Comparison of ENCODE assay signal across 10 cellular contexts in genomic region chr2:171409436-171409971, GRCh38. TPM values are rescaled to one million over a fixed set of nuclear protein-coding genes. Genes with fewer than 3 reads are reported as not detected.
DNase-seq lines count a peak whose midpoint lies in the region; ATAC-seq and TF ChIP-seq lines count a peak whose summit lies in the region.
"Had no signal": no experiment of that assay in that cellular context is flagged by ENCODE, and none has a peak within 500 bp of the region (broad histone marks: within the 10 kb centered on the region; RNA-seq: fewer than 3 reads in every experiment).

No MANE protein-coding gene starts in this region.

- CTCF ChIA-PET in CD4-positive, alpha-beta memory T cell (lab: Charles Lee; ENCODE audit: partially characterized antibody), result interaction anchor here (0.5 to 2.0 kb wide), 5 partner anchors 11 to 437 kb away, joined by 3 to 9 read pairs (median 4); no protein-coding TSS in a partner anchor

- no peaks in the 10 kb centered on the region for H3K27me3 ChIP-seq in CD4-positive, alpha-beta memory T cell (ENCODE audit: insufficient read depth, low read length)
- H3K27me3 ChIP-seq in right atrium auricular region, result no peaks in the 10 kb centered on the region

- no peak for DNase-seq in CD4-positive, alpha-beta memory T cell
- DNase-seq in dermis blood vessel endothelial cell, result peak; percentile 20
- DNase-seq in naive B cell, result no peak
- DNase-seq in GM03348 (ENCODE audit: low spot score), result no peak
- DNase-seq in NCI-H128 (lab: John Stamatoyannopoulos, UW; ENCODE audit: unreplicated experiment), result no peak
- no peak for DNase-seq in right atrium auricular region (ENCODE audit: low spot score)
- DNase-seq: DND-41, SHP77 had no signal

- H3K27ac ChIP-seq in CD4-positive, alpha-beta memory T cell (ENCODE audit: low read depth, low read length), result no peak overlapping the region
- H3K27ac ChIP-seq in KOPT-K1 (ENCODE audit: low read depth, low read length, poor library complexity, severe bottlenecking), result peak overlapping the region; percentile 36
- no peak overlapping the region for H3K27ac ChIP-seq in right atrium auricular region

- no peaks in the 10 kb centered on the region for H3K9me3 ChIP-seq in CD4-positive, alpha-beta memory T cell (ENCODE audit: control insufficient read depth in 1 of 2, low read length in 2 of 2)
- H3K9me3 ChIP-seq in KOPT-K1 (ENCODE audit: insufficient read depth, low read length, poor library complexity, severe bottlenecking) (no peaks in the 10 kb centered on the region), right atrium auricular region (no peaks in the 10 kb centered on the region)

- H3K27me3 Mint-ChIP-seq in CD4-positive, alpha-beta memory T cell, result no peaks in the 10 kb centered on the region
- H3K27me3 Mint-ChIP-seq in naive B cell, result no peaks in the 10 kb centered on the region

- H3K4me1 Mint-ChIP-seq in CD4-positive, alpha-beta memory T cell, result peaks cover 26 to 35% (median 27%) of the 10 kb centered on the region in 4 donors
- peaks cover 36 to 47% (median 42%) of the 10 kb centered on the region in 3 donors for H3K4me1 Mint-ChIP-seq in naive B cell

- intact Hi-C loops in CD4-positive, alpha-beta memory T cell (cut with micrococcal nuclease), result no loop called here

- no peaks in the 10 kb centered on the region for H3K36me3 ChIP-seq in CD4-positive, alpha-beta memory T cell (ENCODE audit: insufficient read depth, low read length)
- H3K36me3 ChIP-seq in KOPT-K1 (ENCODE audit: insufficient read depth, low read length) (no peaks in the 10 kb centered on the region), right atrium auricular region (no peaks in the 10 kb centered on the region)

- POLR2A ChIA-PET in CD4-positive, alpha-beta memory T cell (lab: Charles Lee; ENCODE audit: partially characterized antibody), result no interaction called here

- H3K36me3 Mint-ChIP-seq in CD4-positive, alpha-beta memory T cell, result peaks cover 0 to 3% of the 10 kb centered on the region in 2 donors
- no peaks in the 10 kb centered on the region for H3K36me3 Mint-ChIP-seq in naive B cell

- H3K4me3 Mint-ChIP-seq in CD4-positive, alpha-beta memory T cell, result peak overlapping the region; percentile 74 to 88 (median 78)
- peak overlapping the region; percentile 80 to 93 (median 85) for H3K4me3 Mint-ChIP-seq in naive B cell

- peak overlapping the region in 4 of 7 donors; percentile 50 to 84 (median 67) for H3K27ac Mint-ChIP-seq in CD4-positive, alpha-beta memory T cell
- peak overlapping the region; percentile 42 to 96 (median 80) for H3K27ac Mint-ChIP-seq in naive B cell

- no peak for TF ChIP-seq CTCF in right atrium auricular region (IDR thresholded peaks at IDR 0.05)

- H3K4me1 ChIP-seq in CD4-positive, alpha-beta memory T cell (ENCODE audit: insufficient read depth, low read length), result peaks cover 27% of the 10 kb centered on the region
- H3K4me1 ChIP-seq in right atrium auricular region, result no peaks in the 10 kb centered on the region

- H3K9me3 Mint-ChIP-seq in CD4-positive, alpha-beta memory T cell, result peaks cover 0 to 3% (median 0%) of the 10 kb centered on the region in 8 donors
- H3K9me3 Mint-ChIP-seq in naive B cell, result peaks cover 0 to 4% (median 0%) of the 10 kb centered on the region in 7 donors

- ATAC-seq in naive B cell (ENCODE audit: low read depth in 2 of 2) (no peak), HG02870 (IDR thresholded peaks at IDR 0.05; ENCODE audit: unreplicated experiment) (no peak)

- H3K4me3 ChIP-seq in CD4-positive, alpha-beta memory T cell (ENCODE audit: low read length in 2 of 2), result no peak overlapping the region
- H3K4me3 ChIP-seq in right atrium auricular region, result peak overlapping the region in 1 of 2 donors; percentile 16

RNA-seq across cellular contexts. Expression of gene METTL8, which starts 24.3 kb away (rescaled TPM):
- 10 to 100 TPM; 17.5 to 19.2 TPM for total RNA-seq in CD4-positive, alpha-beta memory T cell
- polyA plus RNA-seq in CD4-positive, alpha-beta memory T cell, result 10 to 100 TPM; 11.2 to 22.1 TPM
- total RNA-seq in dermis blood vessel endothelial cell, result 20.8 and 35.1 TPM in 2 replicates
- polyA plus RNA-seq in naive B cell (ENCODE audit: low read depth in 6 of 6), result 10 to 100 TPM; 25.9 to 70.3 (median 54.4) TPM
- 10 to 100 TPM in 1 of 2 donors, 1 to 10 TPM in 1; 7.6 to 16.3 TPM for total RNA-seq in right atrium auricular region

RNA-seq across cellular contexts. Expression of gene DCAF17, which starts 24.5 kb away (rescaled TPM):
- total RNA-seq in CD4-positive, alpha-beta memory T cell, result 10 to 100 TPM; 26.6 to 30.3 TPM
- 10 to 100 TPM; 11.3 to 12.3 TPM for polyA plus RNA-seq in CD4-positive, alpha-beta memory T cell
- 21.0 and 21.8 TPM in 2 replicates for total RNA-seq in dermis blood vessel endothelial cell
- 10 to 100 TPM; 13.4 to 20.1 (median 17.0) TPM for polyA plus RNA-seq in naive B cell (ENCODE audit: low read depth in 6 of 6)
- 1 to 10 TPM; 5.8 to 7.3 TPM for total RNA-seq in right atrium auricular region
